In genomic region chr15:64706011-64706911, GRCh38 we compare ENCODE assay signal across 25 cellular contexts.
"Had no signal": no experiment of that assay in that cellular context is flagged by ENCODE, and none has a peak within 500 bp of the region (broad histone marks: within the 10 kb centered on the region; RNA-seq: fewer than 3 reads in every experiment).

No MANE protein-coding gene starts in this region.

- H3K4me3 ChIP-seq: ascending aorta, breast epithelium, coronary artery, gastroesophageal sphincter, heart right ventricle, mucosa of descending colon, suprapubic skin, transverse colon, vagina had no signal

- DNase-seq: activated CD4-positive, alpha-beta T cell treated with anti-CD3 and anti-CD28 coated beads, Interleukin-2, amount 10 ng/mL, durations not matched to agents 24 days and 14 days; activated CD4-positive, CD25-positive, alpha-beta regulatory T cell; activated CD8-positive, alpha-beta T cell treated with anti-CD3 and anti-CD28 coated beads, Interleukin-2, amount 10 ng/mL, durations not matched to agents 7 days and 5 days; activated effector memory CD4-positive, alpha-beta T cell treated with anti-CD3 and anti-CD28 coated beads, Interleukin-2, amount 50 U/mL, for 16 hours; activated naive CD4-positive, alpha-beta T cell treated with anti-CD3 and anti-CD28 coated beads, Interleukin-2, amount 50 U/mL, for 16 hours; activated T-cell treated with anti-CD3 and anti-CD28 coated beads, Interleukin-2, amount 50 U/mL, for 72 hours; effector CD4-positive, alpha-beta T cell; heart right ventricle; kidney glomerular epithelial cell; left ventricle myocardium superior; mucosa of descending colon; naive thymus-derived CD4-positive, alpha-beta T cell; posterior cingulate gyrus; stimulated activated CD4-positive, alpha-beta T cell treated with anti-CD3 and anti-CD28 coated beads, Interleukin-12 subunit alpha, Interleukin-12 subunit beta, amount 100 ng/mL, for 4 hours; stimulated activated CD4-positive, alpha-beta T cell treated with anti-CD3 and anti-CD28 coated beads, Interleukin-1b, Interleukin-23, amount 100 ng/mL, for 48 hours; stimulated activated naive CD8-positive, alpha-beta T cell treated with anti-CD3 and anti-CD28 coated beads, Interleukin-15, Interleukin-2, amounts not matched to agents 100 U/mL and 50 U/mL, for 24 hours; transverse colon had no signal

- H3K9me3 Mint-ChIP-seq: activated CD4-positive, alpha-beta T cell treated with anti-CD3 and anti-CD28 coated beads, Interleukin-2, amount 10 ng/mL, durations not matched to agents 24 days and 14 days; activated T-cell treated with anti-CD3 and anti-CD28 coated beads, Interleukin-2, amount 50 U/mL, for 72 hours; memory B cell had no signal

- H3K9me3 ChIP-seq: ascending aorta, breast epithelium, gastroesophageal sphincter, heart right ventricle, mucosa of descending colon, suprapubic skin, transverse colon, vagina had no signal

- H3K36me3 ChIP-seq: ascending aorta, breast epithelium, suprapubic skin, transverse colon, vagina had no signal

- H3K27ac ChIP-seq: ascending aorta, breast epithelium, coronary artery, heart right ventricle, suprapubic skin, transverse colon, vagina had no signal

- H3K27ac Mint-ChIP-seq: activated CD4-positive, alpha-beta T cell treated with anti-CD3 and anti-CD28 coated beads, Interleukin-2, amount 10 ng/mL, durations not matched to agents 24 days and 14 days; activated CD8-positive, alpha-beta T cell treated with anti-CD3 and anti-CD28 coated beads, Interleukin-2, amount 10 ng/mL, durations not matched to agents 7 days and 5 days; activated T-cell treated with anti-CD3 and anti-CD28 coated beads, Interleukin-2, amount 50 U/mL, for 72 hours; memory B cell; naive thymus-derived CD4-positive, alpha-beta T cell had no signal

- ATAC-seq: activated CD8-positive, alpha-beta T cell treated with anti-CD3 and anti-CD28 coated beads, Interleukin-2, amount 10 ng/mL, durations not matched to agents 7 days and 5 days; activated T-cell treated with anti-CD3 and anti-CD28 coated beads, Interleukin-2, amount 50 U/mL, for 72 hours; esophagus mucosa; gastroesophageal sphincter; heart right ventricle; left ventricle myocardium superior; mucosa of descending colon; naive thymus-derived CD4-positive, alpha-beta T cell; stimulated activated naive CD8-positive, alpha-beta T cell treated with anti-CD3 and anti-CD28 coated beads, Interleukin-15, Interleukin-2, amounts not matched to agents 100 U/mL and 50 U/mL, for 24 hours had no signal

- H3K27me3 ChIP-seq: ascending aorta, breast epithelium, gastroesophageal sphincter, heart right ventricle, suprapubic skin, transverse colon, vagina had no signal

- H3K27me3 Mint-ChIP-seq: activated CD4-positive, alpha-beta T cell treated with anti-CD3 and anti-CD28 coated beads, Interleukin-2, amount 10 ng/mL, durations not matched to agents 24 days and 14 days; memory B cell had no signal

- H3K36me3 Mint-ChIP-seq: memory B cell had no signal

- H3K4me3 Mint-ChIP-seq: activated CD4-positive, alpha-beta T cell treated with anti-CD3 and anti-CD28 coated beads, Interleukin-2, amount 10 ng/mL, durations not matched to agents 24 days and 14 days; activated CD8-positive, alpha-beta T cell treated with anti-CD3 and anti-CD28 coated beads, Interleukin-2, amount 10 ng/mL, durations not matched to agents 7 days and 5 days; activated T-cell treated with anti-CD3 and anti-CD28 coated beads, Interleukin-2, amount 50 U/mL, for 72 hours; memory B cell had no signal
